Comparison of ENCODE assay signal across 8 cellular contexts in genomic region chr10:31603245-31604087, GRCh38.
DNase-seq lines count a peak whose midpoint lies in the region; ATAC-seq, FAIRE-seq and TF ChIP-seq lines count a peak whose summit lies in the region.

No MANE protein-coding gene starts in this region.

- intact Hi-C loops in activated CD4-positive, alpha-beta T cell treated with anti-CD3 and anti-CD28 coated beads for 36 hours (cut with DNase I, micrococcal nuclease): loop anchor here (1.0 to 10.0 kb wide), 7 partner anchors 157 to 819 kb away; partner anchors contain the start of genes ARHGAP12 (in 1 of the 2) and ZEB1 (in 1 of the 2)

- H3K27ac ChIP-seq in A549: peak overlapping the region; percentile 85 to 93

- peak overlapping the region; percentile 76 for H3K4me3 Mint-ChIP-seq in activated CD4-positive, alpha-beta T cell treated with anti-CD3 and anti-CD28 coated beads for 36 hours

- FAIRE-seq in A549 (lab: Jason Lieb, UNC): no peak

- WGBS in A549 (ENCODE audit: missing lambda C conversion rate): 14% methylated on average over 19 of the region's 67 CpGs

- H3K4me2 ChIP-seq in A549: peak overlapping the region; percentile 98

- H3K4me3 ChIP-seq in A549 (peak overlapping the region; percentile 80), choroid plexus epithelial cell (ENCODE audit: low read depth, low read length) (peak overlapping the region; percentile 74)

- POLR2A ChIA-PET in A549 (lab: Yijun Ruan, JAX): interaction anchor here (1.3 to 1.7 kb wide), 2 partner anchors 157 to 571 kb away, joined by 6 read pairs; partner anchors contain the start of gene ZNF438
- POLR2A ChIA-PET in activated CD4-positive, alpha-beta T cell treated with anti-CD3 and anti-CD28 coated beads for 36 hours (lab: Charles Lee): no interaction called here

- no peaks in the 10 kb centered on the region for H3K9me3 Mint-ChIP-seq in activated CD4-positive, alpha-beta T cell treated with anti-CD3 and anti-CD28 coated beads for 36 hours (ENCODE audit: low read depth)

- CTCF ChIA-PET in A549 (lab: Yijun Ruan, JAX): interaction anchor here (0.6 to 1.9 kb wide), 2 partner anchors 18 to 201 kb away, joined by 4 to 6 read pairs; no protein-coding TSS in a partner anchor
- CTCF ChIA-PET in activated CD4-positive, alpha-beta T cell treated with anti-CD3 and anti-CD28 coated beads for 36 hours (lab: Charles Lee): interaction anchor here (0.5 to 1.0 kb wide), 4 partner anchors 10 to 479 kb away, joined by 3 to 4 read pairs (median 3); no protein-coding TSS in a partner anchor

- peaks cover 2% of the 10 kb centered on the region for H3K27me3 Mint-ChIP-seq in activated CD4-positive, alpha-beta T cell treated with anti-CD3 and anti-CD28 coated beads for 36 hours

- DNase-seq in A549 (ENCODE audit: low read depth in 1 of 2, low spot score in 1 of 2) (peak; percentile 94 to 98), NCI-H2196 treated with DMSO at 0.1 percent for 48 hours (lab: John Stamatoyannopoulos, UW; ENCODE audit: unreplicated experiment) (peak; percentile 93), choroid plexus epithelial cell (ENCODE audit: low read depth) (peak; percentile 92), kidney glomerular epithelial cell (lab: John Stamatoyannopoulos, UW) (peak; percentile 84)
- peak; percentile 94 for DNase-seq in activated CD4-positive, alpha-beta T cell treated with anti-CD3 and anti-CD28 coated beads for 36 hours
- peak; percentile 28 to 64 for DNase-seq in stimulated activated CD4-positive, alpha-beta T cell treated with anti-CD3 and anti-CD28 coated beads, Interleukin-15, amount 100 ng/mL, for 1 hour (ENCODE audit: low read depth in 1 of 2, low spot score in 1 of 2)

- peak overlapping the region; percentile 17 for H3K27ac Mint-ChIP-seq in activated CD4-positive, alpha-beta T cell treated with anti-CD3 and anti-CD28 coated beads for 36 hours

- 0 out of 5 replicates have a peak, but pooled peaks of 1 of the 2 experiments have one; percentile 20 for TF ChIP-seq RAD21 in A549 (conservative IDR thresholded peaks at IDR 0.05 in 1 of 2, IDR thresholded peaks at IDR 0.05 in 1 of 2)

- peaks cover 33% of the 10 kb centered on the region for H3K4me1 Mint-ChIP-seq in activated CD4-positive, alpha-beta T cell treated with anti-CD3 and anti-CD28 coated beads for 36 hours

- TF ChIP-seq POLR2A in A549 (IDR thresholded peaks at IDR 0.05; ENCODE audit: low read length): peak; percentile 60

- ATAC-seq in A549 (peak; percentile 95 to 98), GM18870 (IDR thresholded peaks at IDR 0.05; ENCODE audit: unreplicated experiment) (peak; percentile 89), HG03103 (IDR thresholded peaks at IDR 0.05; ENCODE audit: low read depth, unreplicated experiment) (peak; percentile 98)
- ATAC-seq in activated CD4-positive, alpha-beta T cell treated with anti-CD3 and anti-CD28 coated beads for 36 hours: peak; percentile 92

- H3K4me1 ChIP-seq in A549: 0 out of 3 replicates have a peak, but pooled peaks cover 3% of the 10 kb centered on the region

- H3K9me3 ChIP-seq in A549: no peaks in the 10 kb centered on the region

- TF ChIP-seq CTCF in A549 (IDR thresholded peaks at IDR 0.05): no peak
- TF ChIP-seq CTCF in choroid plexus epithelial cell (conservative IDR thresholded peaks at IDR 0.05; ENCODE audit: low read depth, low read length): no peak

- no peak for TF ChIP-seq EP300 in A549 (IDR thresholded peaks at IDR 0.05)

- no peaks in the 10 kb centered on the region for H3K36me3 Mint-ChIP-seq in activated CD4-positive, alpha-beta T cell treated with anti-CD3 and anti-CD28 coated beads for 36 hours (ENCODE audit: low read depth)

TF ChIP-seq in A549, 52 proteins besides CTCF, POLR2A, EP300 and RAD21 (continues in another document):
- TF ChIP-seq TP53 (CRISPR knock-in tag; IDR thresholded peaks at IDR 0.05) (no peak), SREBF2 (IDR thresholded peaks at IDR 0.05) (no peak), FOSL2 (IDR thresholded peaks at IDR 0.05) (no peak), FOSL2 (CRISPR knock-in tag; IDR thresholded peaks at IDR 0.05) (no peak), E2F6 (IDR thresholded peaks at IDR 0.05; ENCODE audit: borderline replicate concordance, low read depth) (0 out of 2 replicates have a peak, but pooled peaks have one; percentile 41), CBX2 (IDR thresholded peaks at IDR 0.05; ENCODE audit: borderline replicate concordance, low read depth) (no peak), ESRRA (IDR thresholded peaks at IDR 0.05; ENCODE audit: borderline replicate concordance, low read length) (no peak), NR3C1 (IDR thresholded peaks at IDR 0.05) (no peak), BCL3 (IDR thresholded peaks at IDR 0.05) (no peak), ZNF302 (CRISPR knock-in tag; IDR thresholded peaks at IDR 0.05) (no peak), CHD4 (IDR thresholded peaks at IDR 0.05; ENCODE audit: borderline replicate concordance) (no peak), EHF (CRISPR knock-in tag; IDR thresholded peaks at IDR 0.05) (no peak), MAFK (IDR thresholded peaks at IDR 0.05; ENCODE audit: partially characterized antibody) (no peak), CHD2 (IDR thresholded peaks at IDR 0.05; ENCODE audit: low read length, partially characterized antibody) (no peak), RCOR1 (IDR thresholded peaks at IDR 0.05; ENCODE audit: low read depth, low read length) (no peak), ZFP36 (IDR thresholded peaks at IDR 0.05; ENCODE audit: borderline replicate concordance, partially characterized antibody) (no peak), HMGXB4 (CRISPR knock-in tag; IDR thresholded peaks at IDR 0.05; ENCODE audit: borderline replicate concordance) (no peak), REST (IDR thresholded peaks at IDR 0.05) (no peak), JUN (IDR thresholded peaks at IDR 0.05) (peak in 1 of 2 experiments; percentile 42; a peak in 2 of 5 replicates), RFX5 (IDR thresholded peaks at IDR 0.05) (no peak), RNF2 (IDR thresholded peaks at IDR 0.05; ENCODE audit: borderline replicate concordance, low read depth) (no peak), ZC3H11A (IDR thresholded peaks at IDR 0.05) (no peak), HOXA7 (CRISPR knock-in tag; IDR thresholded peaks at IDR 0.05) (no peak), MAX (IDR thresholded peaks at IDR 0.05) (peak; percentile 31; the same call in 1 of the 2 replicates)

Comparison
In these comparisons a context has a peak if more than half of its experiments do, and no peak if none do; other contexts are left out.
1. Peak in every context shown above with its lines: DNase-seq, ATAC-seq, H3K4me3 ChIP-seq and H3K27ac ChIP-seq.
2. DNase-seq: peak in every context shown above with its lines; median percentile 96 in A549; 94 in activated CD4-positive, alpha-beta T cell treated with anti-CD3 and anti-CD28 coated beads for 36 hours; 93 in NCI-H2196 treated with DMSO at 0.1 percent for 48 hours; 92 in choroid plexus epithelial cell; 84 in kidney glomerular epithelial cell; 46 in stimulated activated CD4-positive, alpha-beta T cell treated with anti-CD3 and anti-CD28 coated beads, Interleukin-15, amount 100 ng/mL, for 1 hour.